In the genomic region with DNA sequence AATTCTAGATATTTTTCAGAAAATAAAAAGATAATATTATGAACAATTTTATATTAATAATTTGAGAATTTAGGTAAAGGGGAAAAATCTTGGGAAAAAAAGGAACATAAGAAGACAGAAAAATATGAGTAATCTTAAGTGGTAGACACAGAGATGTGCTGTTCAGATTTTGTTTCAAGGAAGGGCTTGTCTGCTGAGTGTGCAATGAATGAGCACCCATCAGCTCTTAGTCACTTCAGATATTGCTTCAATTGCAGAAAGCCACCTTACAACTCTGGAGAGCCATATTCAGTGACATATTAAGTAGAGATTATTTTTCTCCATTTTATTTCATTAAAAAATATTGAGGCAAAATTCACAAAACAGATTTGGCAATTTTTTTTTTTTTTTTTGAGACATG, we compare ENCODE assay signal across 26 cellular contexts.
DNase-seq lines count a peak whose midpoint lies in the region; FAIRE-seq and TF ChIP-seq lines count a peak whose summit lies in the region.
"Had no signal": no experiment of that assay in that cellular context is flagged by ENCODE, and none has a peak within 500 bp of the region (broad histone marks: within the 10 kb centered on the region; RNA-seq: fewer than 3 reads in every experiment).

No MANE protein-coding gene starts in this region.

- TF ChIP-seq CTCF in bronchial epithelial cell (IDR thresholded peaks at IDR 0.05; ENCODE audit: insufficient read depth, low read length, severe bottlenecking) (no peak), epithelial cell of esophagus (IDR thresholded peaks at IDR 0.05; ENCODE audit: insufficient read depth, low read depth, low read length, missing control alignments) (no peak)

- no peaks in the 10 kb centered on the region for H4K20me1 ChIP-seq in GM23248 (ENCODE audit: insufficient read depth)
- H4K20me1 ChIP-seq: BLaER1 had no signal

- no peaks in the 10 kb centered on the region for H3K36me3 ChIP-seq in bronchial epithelial cell (ENCODE audit: control insufficient read depth, insufficient read depth, low read length)
- H3K36me3 ChIP-seq in GM23248 (ENCODE audit: low read depth) = no peaks in the 10 kb centered on the region
- H3K36me3 ChIP-seq: BE2C, BLaER1 had no signal

- no peaks in the 10 kb centered on the region for H3K9me2 ChIP-seq in GM23248 (ENCODE audit: insufficient read depth)

- no peak overlapping the region for H3K4me3 ChIP-seq in bronchial epithelial cell (ENCODE audit: low read depth, low read length)
- no peak overlapping the region for H3K4me3 ChIP-seq in epithelial cell of esophagus (ENCODE audit: low read length)
- no peak overlapping the region for H3K4me3 ChIP-seq in GM23248
- H3K4me3 ChIP-seq: BLaER1, GM12878 had no signal

- H3K27ac ChIP-seq in GM23248 = no peak overlapping the region
- H3K27ac ChIP-seq: BLaER1 had no signal

- H3K9me3 ChIP-seq in GM23248 (ENCODE audit: low read depth) = no peaks in the 10 kb centered on the region
- H3K9me3 ChIP-seq: BE2C, BLaER1 had no signal

- H3K27me3 ChIP-seq in bronchial epithelial cell (ENCODE audit: control insufficient read depth, insufficient read depth, low read length) (no peaks in the 10 kb centered on the region), GM23248 (replicated peaks; ENCODE audit: insufficient read depth) (no peaks in the 10 kb centered on the region)
- H3K27me3 ChIP-seq: BE2C, BLaER1 had no signal

- DNase-seq in bronchial epithelial cell (ENCODE audit: low read depth) (peak; percentile 25), epithelial cell of esophagus (ENCODE audit: low read depth) (peak; percentile 34), kidney tubule cell (ENCODE audit: low spot score) (peak; percentile 65), GM23248 (no peak), HTR-8/SVneo (ENCODE audit: insufficient read length, low spot score) (no peak), urothelium cell line (ENCODE audit: low spot score) (no peak)
- DNase-seq: 8988T; ACHN; BE2C; C1 segment of cervical spinal cord; CD4-positive, alpha-beta memory T cell; CD4-positive, CD25-positive, alpha-beta regulatory T cell; CD8-positive, alpha-beta memory T cell; COR-L47; DMS 273 treated with DMSO at 0.1 percent for 48 hours; DMS153; DMS53; DMS79; DND-41; EL; GDM1 had no signal

- no peak overlapping the region for H3K9ac ChIP-seq in GM23248
- H3K9ac ChIP-seq: BLaER1 had no signal

- H3K4me1 ChIP-seq in GM23248 (ENCODE audit: insufficient read depth) = no peaks in the 10 kb centered on the region
- H3K4me1 ChIP-seq: BE2C, BLaER1 had no signal

- H3F3A ChIP-seq in GM23248 (ENCODE audit: insufficient read depth) = no peaks in the 10 kb centered on the region

- no peaks in the 10 kb centered on the region for H3K79me2 ChIP-seq in GM23248 (ENCODE audit: insufficient read depth)

- H3K4me2 ChIP-seq in GM23248 (ENCODE audit: unreplicated experiment) = no peak overlapping the region
- H3K4me2 ChIP-seq: BLaER1 had no signal

- in situ Hi-C loops in GM23248 (cut with MboI) = no loop called here

- FAIRE-seq in bronchial epithelial cell (lab: Jason Lieb, UNC) (no peak), HTR-8/SVneo (lab: Jason Lieb, UNC) (no peak), urothelium cell line (lab: Jason Lieb, UNC) (no peak)
- FAIRE-seq: A204.1, GM12878, GM12892, GM18507 had no signal

- no peak overlapping the region for H2AFZ ChIP-seq in GM23248

Comparison
In these comparisons a context has a peak if more than half of its experiments do, and no peak if none do; other contexts are left out.
1. DNase-seq: peak in bronchial epithelial cell (single experiment), epithelial cell of esophagus (single experiment) and kidney tubule cell (single experiment); none in GM23248 (single experiment), HTR-8/SVneo (single experiment) and urothelium cell line (single experiment).